9 cellular contexts compared by ENCODE assay signal in the genomic region with DNA sequence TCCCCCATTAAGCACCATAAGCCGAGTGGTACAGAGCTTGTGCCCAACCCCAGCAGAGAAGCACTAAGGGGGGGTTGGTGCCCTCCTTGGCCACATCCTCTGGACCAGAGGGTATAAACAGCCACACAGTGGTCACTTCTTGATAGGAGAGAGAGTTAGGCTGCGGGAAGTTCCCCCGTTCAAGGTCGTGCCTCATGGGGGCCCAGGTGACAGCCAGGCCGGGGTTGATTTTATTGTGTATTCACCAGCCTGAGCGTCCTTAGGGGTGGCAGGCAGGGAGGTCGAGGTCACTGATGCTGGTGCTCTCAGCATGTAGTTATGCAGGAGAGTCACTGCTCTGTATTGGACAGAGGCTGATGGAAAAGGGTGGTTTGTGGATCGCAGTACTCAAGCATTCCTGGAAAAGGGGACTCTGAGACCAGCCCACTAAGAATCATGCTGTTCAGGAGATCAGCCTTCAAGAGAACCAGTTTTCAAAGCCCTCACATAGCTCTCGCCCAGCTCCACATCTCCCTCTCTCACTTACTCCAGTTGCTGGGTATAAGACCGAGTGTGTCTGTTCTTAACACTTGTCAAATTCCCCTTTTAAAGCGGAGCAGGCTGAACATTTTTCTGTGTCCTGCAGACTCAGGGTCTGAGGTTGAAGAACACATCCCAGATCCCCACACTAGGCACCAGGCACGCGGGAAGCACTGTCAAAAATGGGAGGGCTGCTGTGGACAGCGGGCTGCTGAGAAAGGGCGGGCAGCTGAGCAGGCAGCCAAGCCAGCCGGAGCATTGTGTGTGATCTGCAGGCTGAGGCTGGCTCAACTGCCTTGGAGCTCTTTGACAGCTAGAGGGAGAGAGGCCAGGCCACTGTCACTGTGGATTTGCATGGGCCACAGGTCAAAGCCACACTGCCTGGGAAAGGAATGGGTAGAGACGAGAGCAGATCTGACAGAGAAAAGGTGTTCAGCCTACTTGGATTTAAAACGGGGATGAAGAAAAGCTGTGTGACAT. TPM values are rescaled to one million over a fixed set of nuclear protein-coding genes. Genes with fewer than 3 reads are reported as not detected.
DNase-seq lines count a peak whose midpoint lies in the region; ATAC-seq, FAIRE-seq and TF ChIP-seq lines count a peak whose summit lies in the region.
"Had no signal": no experiment of that assay in that cellular context is flagged by ENCODE, and none has a peak within 500 bp of the region (broad histone marks: within the 10 kb centered on the region; RNA-seq: fewer than 3 reads in every experiment).

No MANE protein-coding gene starts in this region.

- H3K27me3 ChIP-seq in HUES6 (ENCODE audit: control insufficient read depth, insufficient read depth, low read length) (peaks cover 61% of the 10 kb centered on the region), GM12878 (replicated peaks in 1 of 2; ENCODE audit: control insufficient read depth in 2 of 2, insufficient read depth in 2 of 2, low read length in 1 of 2) (peaks cover 12 to 13% of the 10 kb centered on the region in 2 experiments), spleen (replicated peaks in 1 of 7) (peaks cover 0 to 82% (median 9%) of the 10 kb centered on the region in 7 donors)

- H3K4me1 Mint-ChIP-seq in effector memory CD8-positive, alpha-beta T cell (ENCODE audit: low read depth in 2 of 2): peaks cover 4 to 14% of the 10 kb centered on the region in 2 donors

- H3K4me3 ChIP-seq in HUES6 (ENCODE audit: low read depth, low read length) (peak overlapping the region; percentile 67), GM12878 (no peak overlapping the region), kidney (ENCODE audit: low read length in 2 of 2) (peak overlapping the region; percentile 39 to 48), spleen (peak overlapping the region; percentile 54 to 80 (median 62))

- H4K20me1 ChIP-seq in GM12878 (ENCODE audit: control insufficient read depth, insufficient read depth): no peaks in the 10 kb centered on the region

- TF ChIP-seq RAD21 in GM12878 (IDR thresholded peaks at IDR 0.05; ENCODE audit: insufficient read depth, low read depth, low read length): no peak

- H3K4me1 ChIP-seq in HUES6 (ENCODE audit: control insufficient read depth, insufficient read depth, low read length) (peaks cover 32% of the 10 kb centered on the region), GM12878 (ENCODE audit: control insufficient read depth, insufficient read depth, low read length) (no peaks in the 10 kb centered on the region), kidney (ENCODE audit: control insufficient read depth in 1 of 2, insufficient read depth in 1 of 2, low read depth in 1 of 2, low read length in 2 of 2) (peaks cover 16 to 21% of the 10 kb centered on the region in 2 donors), spleen (peaks cover 15 to 81% (median 66%) of the 10 kb centered on the region in 6 donors)

- ATAC-seq in GM12878 (peak; percentile 21; the same call in 2 of the 3 replicates), GM18511 (IDR thresholded peaks at IDR 0.05; ENCODE audit: unreplicated experiment) (no peak)
- no peak for ATAC-seq in effector memory CD8-positive, alpha-beta T cell (replicated peaks)

- H3K4me3 Mint-ChIP-seq in effector memory CD8-positive, alpha-beta T cell: no peak overlapping the region

- DNase-seq in GM12878 (ENCODE audit: low read depth, low spot score) (no peak), kidney (peak; percentile 83), spleen (peak; percentile 84), NCI-H187 treated with DMSO at 0.1 percent for 48 hours (lab: John Stamatoyannopoulos, UW) (no peak)
- DNase-seq in effector memory CD8-positive, alpha-beta T cell: no peak
- DNase-seq in stimulated activated CD4-positive, alpha-beta T cell treated with anti-CD3 and anti-CD28 coated beads, Interleukin-12 subunit alpha, Interleukin-12 subunit beta, amount 100 ng/mL, for 4 hours: no peak

- POLR2A ChIA-PET in GM12878 (lab: Charles Lee): no interaction called here

- H3K9me3 ChIP-seq in HUES6 (ENCODE audit: control insufficient read depth, insufficient read depth, low read depth, low read length) (no peaks in the 10 kb centered on the region), GM12878 (replicated peaks; ENCODE audit: control insufficient read depth, insufficient read depth, low read length) (no peaks in the 10 kb centered on the region), kidney (ENCODE audit: control insufficient read depth in 1 of 2, low read length in 2 of 2) (no peaks in the 10 kb centered on the region), spleen (no peaks in the 10 kb centered on the region)

- intact Hi-C loops in GM12878 (cut with micrococcal nuclease; ENCODE audit: unreplicated experiment): no loop called here
- intact Hi-C loops in kidney (cut with DNase I): no loop called here
- intact Hi-C loops in spleen (cut with DNase I; ENCODE audit: low total_unique reads): no loop called here

- no TSS peak for BruUV-seq in GM12878 (replicated peaks; lab: Mats Ljungman, UMichigan)

- TF ChIP-seq POLR2A in GM12878 (IDR thresholded peaks at IDR 0.05; ENCODE audit: low read depth, low read length) (no peak), spleen (IDR thresholded peaks at IDR 0.05) (no peak)

- H3K9me3 Mint-ChIP-seq in effector memory CD8-positive, alpha-beta T cell: no peaks in the 10 kb centered on the region

- no peak overlapping the region for H3K27ac Mint-ChIP-seq in effector memory CD8-positive, alpha-beta T cell

- no peak for TF ChIP-seq EP300 in GM12878 (IDR thresholded peaks at IDR 0.05; ENCODE audit: borderline replicate concordance in 1 of 2, control insufficient read depth in 1 of 2, low read depth in 2 of 2, low read length in 2 of 2)

- H2AFZ ChIP-seq in GM12878 (ENCODE audit: control insufficient read depth, low read depth, low read length): no peak overlapping the region

- no peaks in the 10 kb centered on the region for H3K79me2 ChIP-seq in GM12878 (ENCODE audit: control insufficient read depth, insufficient read depth, low read length)

- CTCF ChIA-PET in GM12878 (lab: Yijun Ruan, JAX): interaction anchor here (0.9 to 2.0 kb wide), 4 partner anchors 18 to 365 kb away, joined by 3 to 7 read pairs (median 3); no protein-coding TSS in a partner anchor

- no peaks in the 10 kb centered on the region for H3K36me3 ChIP-seq in HUES6 (ENCODE audit: control insufficient read depth, insufficient read depth, low read length)
- H3K36me3 ChIP-seq in GM12878 (ENCODE audit: control insufficient read depth in 2 of 2, insufficient read depth in 2 of 2, low read length in 1 of 2): no peaks in the 10 kb centered on the region
- H3K36me3 ChIP-seq in kidney (ENCODE audit: control insufficient read depth in 1 of 2, insufficient read depth in 2 of 2, low read length in 2 of 2): no peaks in the 10 kb centered on the region
- no peaks in the 10 kb centered on the region for H3K36me3 ChIP-seq in spleen

- FAIRE-seq in GM12878 (lab: Jason Lieb, UNC): no peak
- no peak for FAIRE-seq in kidney (lab: Jason Lieb, UNC)

- in situ Hi-C loops in GM12878 (cut with MboI): no loop called here

- RAD21 ChIA-PET in GM12878 (lab: Charles Lee; ENCODE audit: unreplicated experiment): interaction anchor here (0.9 to 1.3 kb wide), 2 partner anchors 103 to 289 kb away, joined by 3 read pairs; no protein-coding TSS in a partner anchor

- 32% methylated on average over 18 of the region's 18 CpGs for WGBS in GM12878 (ENCODE audit: insufficient coverage, insufficient replicate concordance, low lambda C conversion rate, missing lambda C conversion rate)
- WGBS in spleen, 5 donors: 22 to 37% (median 26%) methylated on average over 14 to 18 of the region's 18 CpGs

- H3K27ac ChIP-seq in HUES6 (ENCODE audit: low read depth, low read length) (no peak overlapping the region), GM12878 (ENCODE audit: control insufficient read depth, insufficient read depth) (no peak overlapping the region), kidney (ENCODE audit: low read depth in 2 of 2, low read length in 2 of 2) (no peak overlapping the region), spleen (peak overlapping the region; percentile 61 to 91 (median 88))
- H3K27ac ChIP-seq: epithelial cell of prostate had no signal

- TF ChIP-seq CTCF in GM12878 (IDR thresholded peaks at IDR 0.05 in 2 of 3, conservative IDR thresholded peaks at IDR 0.05 in 1 of 3; ENCODE audit: control insufficient read depth in 2 of 3, extremely low read depth in 1 of 3, insufficient read depth in 1 of 3, low read depth in 3 of 3, low read length in 3 of 3) (no peak), kidney (IDR thresholded peaks at IDR 0.05; ENCODE audit: borderline replicate concordance, extremely low read depth, insufficient read depth) (peak; percentile 36), spleen (IDR thresholded peaks at IDR 0.05 in 8 of 11, conservative IDR thresholded peaks at IDR 0.05 in 3 of 11) (peak in 8 of 11 experiments; percentile 6 to 62 (median 50))

- no peak overlapping the region for H3K4me2 ChIP-seq in GM12878 (ENCODE audit: control insufficient read depth, insufficient read depth)

- SMC1A ChIA-PET in GM12878 (lab: Charles Lee; ENCODE audit: uncharacterized antibody, unreplicated experiment): interaction anchor here (0.9 to 1.6 kb wide), 4 partner anchors 28 to 363 kb away, joined by 3 to 7 read pairs (median 4); no protein-coding TSS in a partner anchor

- peaks cover 3% of the 10 kb centered on the region for H3K36me3 Mint-ChIP-seq in effector memory CD8-positive, alpha-beta T cell (ENCODE audit: insufficient read depth)

- H3K9ac ChIP-seq in HUES6 (ENCODE audit: low read length) (peak overlapping the region; percentile 1), GM12878 (ENCODE audit: control insufficient read depth, insufficient read depth, low read length) (no peak overlapping the region), kidney (ENCODE audit: low read length in 2 of 2) (peak overlapping the region in 1 of 2 donors; percentile 1)

- peaks cover 79 to 87% of the 10 kb centered on the region in 2 donors for H3K27me3 Mint-ChIP-seq in effector memory CD8-positive, alpha-beta T cell

RNA-seq across cellular contexts. Expression of gene ITGA9, which starts 1.8 kb away (rescaled TPM):
- total RNA-seq in GM12878 (2013; cell fraction: nucleolus; rRNA removed): 3.9 and 5.0 TPM in 2 replicates
- total RNA-seq in GM12878 (2014; rRNA removed) (0.06 TPM in 1 of 2 replicates, not detected in the other), GM12878 (2014; rRNA removed; fragmentation: Illumina TruSeq; extraction: Trizol) (0.09 TPM in 1 of 2 replicates, not detected in the other), GM12878 (2021) (0.08 and 0.11 TPM in 2 replicates), kidney (32.9 TPM), spleen (100 to 1,000 TPM in 3 of 7 donors, 10 to 100 TPM in 4; 78.4 to 145 (median 93.1) TPM)
- 0.04 TPM for polyA plus RNA-seq in GM12878 (2011; ENCODE audit: low read depth)
- polyA plus RNA-seq in GM12878 (2011; rRNA removed) (2.4 and 2.9 TPM in 2 replicates), GM12878 (2014; fragmentation: Illumina TruSeq; extraction: Trizol) (0.01 and 0.08 TPM in 2 replicates), GM12878 (2014; fragmentation: Nextera tagmentation; extraction: Ambion mirVana) (not detected), GM12878 (2014; rRNA removed) (0.06 TPM in 1 of 2 replicates, not detected in the other), GM12878 (2016; fragmentation: Nextera tagmentation; extraction: Ambion mirVana) (not detected), kidney (ENCODE audit: insufficient read depth, low read depth, low replicate concordance) (2.3 TPM), spleen (1 to 10 TPM; 1.4 to 4.9 (median 2.7) TPM)
- 2.6 and 4.0 TPM in 2 replicates for polyA plus RNA-seq in GM12878 (2011; cell fraction: cytosol; rRNA removed)
- polyA plus RNA-seq in GM12878 (2011; cell fraction: nucleus; rRNA removed): 5.5 and 6.1 TPM in 2 replicates
- 0.04 TPM in 1 of 2 replicates, not detected in the other for polyA plus RNA-seq in GM12878 (2012)
- polyA minus RNA-seq in GM12878 (2011; rRNA and poly(A)+ RNA removed): 14.2 and 16.9 TPM in 2 replicates
- 2.3 and 4.2 TPM in 2 replicates for polyA minus RNA-seq in GM12878 (2011; cell fraction: cytosol; rRNA and poly(A)+ RNA removed)
- polyA minus RNA-seq in GM12878 (2011; cell fraction: nucleus; rRNA and poly(A)+ RNA removed): 19.7 and 29.3 TPM in 2 replicates

Comparison
In these comparisons a context has a peak if more than half of its experiments do, and no peak if none do; other contexts are left out.
1. H3K27ac ChIP-seq: peak in spleen (8 of 8); none in HUES6 (single experiment), GM12878 (single experiment) and kidney (0 of 2).
2. DNase-seq: peak in kidney (single experiment) and spleen (single experiment); none in GM12878 (single experiment), NCI-H187 treated with DMSO at 0.1 percent for 48 hours (single experiment), effector memory CD8-positive, alpha-beta T cell (0 of 3) and stimulated activated CD4-positive, alpha-beta T cell treated with anti-CD3 and anti-CD28 coated beads, Interleukin-12 subunit alpha, Interleukin-12 subunit beta, amount 100 ng/mL, for 4 hours (single experiment).
3. CTCF ChIP-seq: peak in kidney (single experiment) and spleen (8 of 11); none in GM12878 (0 of 3).